ENCODE assay signal across 15 cellular contexts in genomic region chr16:30380801-30381208, GRCh38. TPM values are rescaled to one million over a fixed set of nuclear protein-coding genes. Genes with fewer than 3 reads are reported as not detected.
DNase-seq lines count a peak whose midpoint lies in the region; ATAC-seq and TF ChIP-seq lines count a peak whose summit lies in the region.
"Had no signal": no experiment of that assay in that cellular context is flagged by ENCODE, and none has a peak within 500 bp of the region (broad histone marks: within the 10 kb centered on the region; RNA-seq: fewer than 3 reads in every experiment).

No MANE protein-coding gene starts in this region.

- no peak for ATAC-seq in naive thymus-derived CD8-positive, alpha-beta T cell
- ATAC-seq in GM18505 (IDR thresholded peaks at IDR 0.05; ENCODE audit: unreplicated experiment) = no peak

- H3K4me1 Mint-ChIP-seq in activated T-helper 1 cell treated with anti-CD3 and anti-CD28 coated beads, Interleukin-12 subunit alpha, Interleukin-12 subunit beta, Interleukin-2, Interleukin-4 antibody, amounts not matched to agents 30 ng/mL and 10 ng/mL and 1 ng/mL, durations not matched to agents 14 hours and 24 hours and 36 hours (ENCODE audit: low read depth) = peaks cover 63% of the 10 kb centered on the region
- peaks cover 31 to 74% (median 74%) of the 10 kb centered on the region in 4 donors for H3K4me1 Mint-ChIP-seq in naive thymus-derived CD8-positive, alpha-beta T cell

- peaks cover 43% of the 10 kb centered on the region for H3K79me2 ChIP-seq in DOHH2 (ENCODE audit: control insufficient read depth, low read length)

- peaks cover 2% of the 10 kb centered on the region for H3K27me3 Mint-ChIP-seq in activated T-helper 1 cell treated with anti-CD3 and anti-CD28 coated beads, Interleukin-12 subunit alpha, Interleukin-12 subunit beta, Interleukin-2, Interleukin-4 antibody, amounts not matched to agents 30 ng/mL and 10 ng/mL and 1 ng/mL, durations not matched to agents 14 hours and 24 hours and 36 hours (ENCODE audit: insufficient read depth)
- no peaks in the 10 kb centered on the region for H3K27me3 Mint-ChIP-seq in naive thymus-derived CD8-positive, alpha-beta T cell

- peaks cover 27% of the 10 kb centered on the region for H3K36me3 Mint-ChIP-seq in activated T-helper 1 cell treated with anti-CD3 and anti-CD28 coated beads, Interleukin-12 subunit alpha, Interleukin-12 subunit beta, Interleukin-2, Interleukin-4 antibody, amounts not matched to agents 30 ng/mL and 10 ng/mL and 1 ng/mL, durations not matched to agents 14 hours and 24 hours and 36 hours (ENCODE audit: low read depth)
- H3K36me3 Mint-ChIP-seq in naive thymus-derived CD8-positive, alpha-beta T cell = peaks cover 0 to 15% (median 6%) of the 10 kb centered on the region in 3 donors
- H3K36me3 Mint-ChIP-seq: CD14-positive monocyte had no signal

- peaks cover 20% of the 10 kb centered on the region for H3F3A ChIP-seq in DOHH2 (ENCODE audit: control insufficient read depth, insufficient read depth)

- no peak for TF ChIP-seq POLR2A in GM18505 (IDR thresholded peaks at IDR 0.05; ENCODE audit: borderline replicate concordance, extremely low read depth, insufficient read depth, insufficient read length)

- DNase-seq in activated T-helper 1 cell treated with anti-CD3 and anti-CD28 coated beads, Interleukin-12 subunit alpha, Interleukin-12 subunit beta, Interleukin-2, Interleukin-4 antibody, amounts not matched to agents 30 ng/mL and 10 ng/mL and 1 ng/mL, durations not matched to agents 14 hours and 24 hours and 36 hours (ENCODE audit: low spot score) = no peak
- DNase-seq in naive thymus-derived CD8-positive, alpha-beta T cell = no peak
- DNase-seq in NCI-H345 (lab: John Stamatoyannopoulos, UW) (no peak), MV-4-11 (lab: John Stamatoyannopoulos, UW) (no peak), OCI-M1 (lab: John Stamatoyannopoulos, UW) (no peak)
- DNase-seq: kidney, MM.1S, SJCRH30 had no signal

- POLR2A ChIA-PET in naive thymus-derived CD8-positive, alpha-beta T cell (lab: Charles Lee) = interaction anchor here (0.6 to 8.4 kb wide), 11 partner anchors 9 to 678 kb away, joined by 3 to 166 read pairs (median 16); partner anchors contain the start of genes CORO1A, TBC1D10B, ZNF48 and ZNF771

- peak overlapping the region in 1 of 10 experiments; percentile 60; a peak in 2 of 20 replicates for H3K4me3 ChIP-seq in BLaER1 treated with 17β-estradiol and CSF1 and Interleukin-3, amounts not matched to agents 10 nM and 100 nM
- H3K4me3 ChIP-seq in DOHH2 (ENCODE audit: low read length) = peak overlapping the region; percentile 84
- H3K4me3 ChIP-seq: coronary artery, SJCRH30, tibial nerve had no signal

- peak overlapping the region in 5 of 11 experiments; percentile 24 to 74 (median 58); a peak in 2 of 22 replicates for H3K9ac ChIP-seq in BLaER1 treated with 17β-estradiol and CSF1 and Interleukin-3, amounts not matched to agents 10 nM and 100 nM

- H3K4me1 ChIP-seq in BLaER1 treated with 17β-estradiol and CSF1 and Interleukin-3, amounts not matched to agents 10 nM and 100 nM = peaks cover 54 to 75% (median 68%) of the 10 kb centered on the region in 10 experiments
- peaks cover 69% of the 10 kb centered on the region for H3K4me1 ChIP-seq in DOHH2 (ENCODE audit: control insufficient read depth, low read length)

- H3K27me3 ChIP-seq in BLaER1 treated with 17β-estradiol and CSF1 and Interleukin-3, amounts not matched to agents 10 nM and 100 nM = no peaks in the 10 kb centered on the region
- no peaks in the 10 kb centered on the region for H3K27me3 ChIP-seq in DOHH2 (ENCODE audit: control insufficient read depth, low read length)
- H3K27me3 ChIP-seq: SJCRH30, tibial nerve had no signal

- peak overlapping the region; percentile 89 for H3K27ac Mint-ChIP-seq in activated T-helper 1 cell treated with anti-CD3 and anti-CD28 coated beads, Interleukin-12 subunit alpha, Interleukin-12 subunit beta, Interleukin-2, Interleukin-4 antibody, amounts not matched to agents 30 ng/mL and 10 ng/mL and 1 ng/mL, durations not matched to agents 14 hours and 24 hours and 36 hours
- peak overlapping the region; percentile 99 to 100 (median 100) for H3K27ac Mint-ChIP-seq in naive thymus-derived CD8-positive, alpha-beta T cell

- H3K4me3 Mint-ChIP-seq in activated T-helper 1 cell treated with anti-CD3 and anti-CD28 coated beads, Interleukin-12 subunit alpha, Interleukin-12 subunit beta, Interleukin-2, Interleukin-4 antibody, amounts not matched to agents 30 ng/mL and 10 ng/mL and 1 ng/mL, durations not matched to agents 14 hours and 24 hours and 36 hours = peak overlapping the region; percentile 97
- peak overlapping the region; percentile 71 to 100 (median 96) for H3K4me3 Mint-ChIP-seq in naive thymus-derived CD8-positive, alpha-beta T cell
- H3K4me3 Mint-ChIP-seq: CD14-positive monocyte had no signal

- no peaks in the 10 kb centered on the region for H3K36me3 ChIP-seq in BLaER1 treated with 17β-estradiol and CSF1 and Interleukin-3, amounts not matched to agents 10 nM and 100 nM
- H3K36me3 ChIP-seq in DOHH2 (ENCODE audit: control insufficient read depth, low read length) = peaks cover 35% of the 10 kb centered on the region
- H3K36me3 ChIP-seq: SJCRH30, tibial nerve had no signal

- H3K9me3 ChIP-seq in BLaER1 treated with 17β-estradiol and CSF1 and Interleukin-3, amounts not matched to agents 10 nM and 100 nM (replicated peaks in 1 of 11) = no peaks in the 10 kb centered on the region
- no peaks in the 10 kb centered on the region for H3K9me3 ChIP-seq in DOHH2 (ENCODE audit: control insufficient read depth, insufficient read depth, low read length)
- H3K9me3 ChIP-seq: SJCRH30, tibial nerve had no signal

- no peaks in the 10 kb centered on the region for H3K9me2 ChIP-seq in DOHH2 (replicated peaks; ENCODE audit: control insufficient read depth, low read length)

- peak overlapping the region; percentile 65 to 100 (median 93) for H3K4me2 ChIP-seq in BLaER1 treated with 17β-estradiol and CSF1 and Interleukin-3, amounts not matched to agents 10 nM and 100 nM
- H3K4me2 ChIP-seq in DOHH2 (ENCODE audit: low read length) = peak overlapping the region; percentile 99

- H3K9me3 Mint-ChIP-seq in activated T-helper 1 cell treated with anti-CD3 and anti-CD28 coated beads, Interleukin-12 subunit alpha, Interleukin-12 subunit beta, Interleukin-2, Interleukin-4 antibody, amounts not matched to agents 30 ng/mL and 10 ng/mL and 1 ng/mL, durations not matched to agents 14 hours and 24 hours and 36 hours = no peaks in the 10 kb centered on the region
- H3K9me3 Mint-ChIP-seq in naive thymus-derived CD8-positive, alpha-beta T cell = no peaks in the 10 kb centered on the region
- H3K9me3 Mint-ChIP-seq: CD14-positive monocyte had no signal

- peak overlapping the region in 9 of 11 experiments; percentile 43 to 100 (median 73); a peak in 15 of 22 replicates for H3K27ac ChIP-seq in BLaER1 treated with 17β-estradiol and CSF1 and Interleukin-3, amounts not matched to agents 10 nM and 100 nM
- H3K27ac ChIP-seq in DOHH2 (ENCODE audit: low read depth, low read length) = peak overlapping the region; percentile 80
- H3K27ac ChIP-seq: coronary artery, SJCRH30 had no signal

- intact Hi-C loops in activated T-helper 1 cell treated with anti-CD3 and anti-CD28 coated beads, Interleukin-12 subunit alpha, Interleukin-12 subunit beta, Interleukin-2, Interleukin-4 antibody, amounts not matched to agents 30 ng/mL and 10 ng/mL and 1 ng/mL, durations not matched to agents 14 hours and 24 hours and 36 hours (cut with micrococcal nuclease) = no loop called here

- TF ChIP-seq CTCF in DOHH2 (IDR thresholded peaks at IDR 0.05; ENCODE audit: low read depth, low read length, poor library complexity, severe bottlenecking) = no peak

- H4K20me1 ChIP-seq in BLaER1 treated with 17β-estradiol and CSF1 and Interleukin-3, amounts not matched to agents 10 nM and 100 nM = no peaks in the 10 kb centered on the region; a peak in 2 of 22 replicates
- H4K20me1 ChIP-seq in DOHH2 (ENCODE audit: control insufficient read depth, insufficient read depth, low read depth, low read length) = no peaks in the 10 kb centered on the region

RNA-seq across cellular contexts. Expression of gene SEPTIN1, which starts 1.6 kb away (rescaled TPM):
- total RNA-seq in activated T-helper 1 cell treated with anti-CD3 and anti-CD28 coated beads, Interleukin-12 subunit alpha, Interleukin-12 subunit beta, Interleukin-2, Interleukin-4 antibody, amounts not matched to agents 30 ng/mL and 10 ng/mL and 1 ng/mL, durations not matched to agents 14 hours and 24 hours and 36 hours = 195 and 200 TPM in 2 replicates
- total RNA-seq in naive thymus-derived CD8-positive, alpha-beta T cell = 100 to 1,000 TPM; 216 to 222 TPM
- polyA plus RNA-seq in naive thymus-derived CD8-positive, alpha-beta T cell = 100 to 1,000 TPM; 178 to 249 (median 242) TPM

RNA-seq across cellular contexts. Expression of gene MYL11, which starts 6.2 kb away (rescaled TPM):
- total RNA-seq in activated T-helper 1 cell treated with anti-CD3 and anti-CD28 coated beads, Interleukin-12 subunit alpha, Interleukin-12 subunit beta, Interleukin-2, Interleukin-4 antibody, amounts not matched to agents 30 ng/mL and 10 ng/mL and 1 ng/mL, durations not matched to agents 14 hours and 24 hours and 36 hours = 2.0 and 2.7 TPM in 2 replicates
- 1 to 10 TPM in 1 of 2 experiments, not detected in 1; 1.9 TPM for total RNA-seq in naive thymus-derived CD8-positive, alpha-beta T cell
- 1 to 10 TPM in 2 of 3 donors, not detected in 1; 1.1 to 4.2 TPM for polyA plus RNA-seq in naive thymus-derived CD8-positive, alpha-beta T cell
- total RNA-seq: kidney, pulmonary artery endothelial cell, tibial nerve had no signal

RNA-seq across cellular contexts. Expression of gene TBC1D10B, which starts 10.5 kb away (rescaled TPM):
- total RNA-seq in activated T-helper 1 cell treated with anti-CD3 and anti-CD28 coated beads, Interleukin-12 subunit alpha, Interleukin-12 subunit beta, Interleukin-2, Interleukin-4 antibody, amounts not matched to agents 30 ng/mL and 10 ng/mL and 1 ng/mL, durations not matched to agents 14 hours and 24 hours and 36 hours = 68.9 and 73.6 TPM in 2 replicates
- 10 to 100 TPM; 32.9 to 36.9 TPM for total RNA-seq in naive thymus-derived CD8-positive, alpha-beta T cell
- 10 to 100 TPM in 1 of 3 donors, 1 to 10 TPM in 2; 6.6 to 10.5 (median 7.3) TPM for polyA plus RNA-seq in naive thymus-derived CD8-positive, alpha-beta T cell

RNA-seq across cellular contexts. Expression of gene ZNF48, which starts 14.4 kb away (rescaled TPM):
- 20.2 and 21.4 TPM in 2 replicates for total RNA-seq in activated T-helper 1 cell treated with anti-CD3 and anti-CD28 coated beads, Interleukin-12 subunit alpha, Interleukin-12 subunit beta, Interleukin-2, Interleukin-4 antibody, amounts not matched to agents 30 ng/mL and 10 ng/mL and 1 ng/mL, durations not matched to agents 14 hours and 24 hours and 36 hours
- 10 to 100 TPM; 12.7 to 14.3 TPM for total RNA-seq in naive thymus-derived CD8-positive, alpha-beta T cell
- 10 to 100 TPM in 1 of 3 donors, 1 to 10 TPM in 2; 6.1 to 11.7 (median 7.5) TPM for polyA plus RNA-seq in naive thymus-derived CD8-positive, alpha-beta T cell

RNA-seq across cellular contexts. Expression of gene CD2BP2, which starts 25.7 kb away (rescaled TPM):
- total RNA-seq in activated T-helper 1 cell treated with anti-CD3 and anti-CD28 coated beads, Interleukin-12 subunit alpha, Interleukin-12 subunit beta, Interleukin-2, Interleukin-4 antibody, amounts not matched to agents 30 ng/mL and 10 ng/mL and 1 ng/mL, durations not matched to agents 14 hours and 24 hours and 36 hours = 100 and 104 TPM in 2 replicates
- total RNA-seq in naive thymus-derived CD8-positive, alpha-beta T cell = 10 to 100 TPM; 62.9 to 66.8 TPM
- polyA plus RNA-seq in naive thymus-derived CD8-positive, alpha-beta T cell = 10 to 100 TPM; 20.6 to 21.9 (median 21.7) TPM
